In genomic region chr5:3709724-3710348, GRCh38 we compare ENCODE assay signal across 1 cellular context.
A peak's percentile ranks its signal among the peaks of the same experiment; 100 is the strongest.
TF ChIP-seq lines count a peak whose summit lies in the region.

No MANE protein-coding gene starts in this region.

TF ChIP-seq in GM23338, 12 proteins besides CTCF, POLR2A, EP300 and RAD21 (continued from another document):
- TF ChIP-seq, protein P1, sequence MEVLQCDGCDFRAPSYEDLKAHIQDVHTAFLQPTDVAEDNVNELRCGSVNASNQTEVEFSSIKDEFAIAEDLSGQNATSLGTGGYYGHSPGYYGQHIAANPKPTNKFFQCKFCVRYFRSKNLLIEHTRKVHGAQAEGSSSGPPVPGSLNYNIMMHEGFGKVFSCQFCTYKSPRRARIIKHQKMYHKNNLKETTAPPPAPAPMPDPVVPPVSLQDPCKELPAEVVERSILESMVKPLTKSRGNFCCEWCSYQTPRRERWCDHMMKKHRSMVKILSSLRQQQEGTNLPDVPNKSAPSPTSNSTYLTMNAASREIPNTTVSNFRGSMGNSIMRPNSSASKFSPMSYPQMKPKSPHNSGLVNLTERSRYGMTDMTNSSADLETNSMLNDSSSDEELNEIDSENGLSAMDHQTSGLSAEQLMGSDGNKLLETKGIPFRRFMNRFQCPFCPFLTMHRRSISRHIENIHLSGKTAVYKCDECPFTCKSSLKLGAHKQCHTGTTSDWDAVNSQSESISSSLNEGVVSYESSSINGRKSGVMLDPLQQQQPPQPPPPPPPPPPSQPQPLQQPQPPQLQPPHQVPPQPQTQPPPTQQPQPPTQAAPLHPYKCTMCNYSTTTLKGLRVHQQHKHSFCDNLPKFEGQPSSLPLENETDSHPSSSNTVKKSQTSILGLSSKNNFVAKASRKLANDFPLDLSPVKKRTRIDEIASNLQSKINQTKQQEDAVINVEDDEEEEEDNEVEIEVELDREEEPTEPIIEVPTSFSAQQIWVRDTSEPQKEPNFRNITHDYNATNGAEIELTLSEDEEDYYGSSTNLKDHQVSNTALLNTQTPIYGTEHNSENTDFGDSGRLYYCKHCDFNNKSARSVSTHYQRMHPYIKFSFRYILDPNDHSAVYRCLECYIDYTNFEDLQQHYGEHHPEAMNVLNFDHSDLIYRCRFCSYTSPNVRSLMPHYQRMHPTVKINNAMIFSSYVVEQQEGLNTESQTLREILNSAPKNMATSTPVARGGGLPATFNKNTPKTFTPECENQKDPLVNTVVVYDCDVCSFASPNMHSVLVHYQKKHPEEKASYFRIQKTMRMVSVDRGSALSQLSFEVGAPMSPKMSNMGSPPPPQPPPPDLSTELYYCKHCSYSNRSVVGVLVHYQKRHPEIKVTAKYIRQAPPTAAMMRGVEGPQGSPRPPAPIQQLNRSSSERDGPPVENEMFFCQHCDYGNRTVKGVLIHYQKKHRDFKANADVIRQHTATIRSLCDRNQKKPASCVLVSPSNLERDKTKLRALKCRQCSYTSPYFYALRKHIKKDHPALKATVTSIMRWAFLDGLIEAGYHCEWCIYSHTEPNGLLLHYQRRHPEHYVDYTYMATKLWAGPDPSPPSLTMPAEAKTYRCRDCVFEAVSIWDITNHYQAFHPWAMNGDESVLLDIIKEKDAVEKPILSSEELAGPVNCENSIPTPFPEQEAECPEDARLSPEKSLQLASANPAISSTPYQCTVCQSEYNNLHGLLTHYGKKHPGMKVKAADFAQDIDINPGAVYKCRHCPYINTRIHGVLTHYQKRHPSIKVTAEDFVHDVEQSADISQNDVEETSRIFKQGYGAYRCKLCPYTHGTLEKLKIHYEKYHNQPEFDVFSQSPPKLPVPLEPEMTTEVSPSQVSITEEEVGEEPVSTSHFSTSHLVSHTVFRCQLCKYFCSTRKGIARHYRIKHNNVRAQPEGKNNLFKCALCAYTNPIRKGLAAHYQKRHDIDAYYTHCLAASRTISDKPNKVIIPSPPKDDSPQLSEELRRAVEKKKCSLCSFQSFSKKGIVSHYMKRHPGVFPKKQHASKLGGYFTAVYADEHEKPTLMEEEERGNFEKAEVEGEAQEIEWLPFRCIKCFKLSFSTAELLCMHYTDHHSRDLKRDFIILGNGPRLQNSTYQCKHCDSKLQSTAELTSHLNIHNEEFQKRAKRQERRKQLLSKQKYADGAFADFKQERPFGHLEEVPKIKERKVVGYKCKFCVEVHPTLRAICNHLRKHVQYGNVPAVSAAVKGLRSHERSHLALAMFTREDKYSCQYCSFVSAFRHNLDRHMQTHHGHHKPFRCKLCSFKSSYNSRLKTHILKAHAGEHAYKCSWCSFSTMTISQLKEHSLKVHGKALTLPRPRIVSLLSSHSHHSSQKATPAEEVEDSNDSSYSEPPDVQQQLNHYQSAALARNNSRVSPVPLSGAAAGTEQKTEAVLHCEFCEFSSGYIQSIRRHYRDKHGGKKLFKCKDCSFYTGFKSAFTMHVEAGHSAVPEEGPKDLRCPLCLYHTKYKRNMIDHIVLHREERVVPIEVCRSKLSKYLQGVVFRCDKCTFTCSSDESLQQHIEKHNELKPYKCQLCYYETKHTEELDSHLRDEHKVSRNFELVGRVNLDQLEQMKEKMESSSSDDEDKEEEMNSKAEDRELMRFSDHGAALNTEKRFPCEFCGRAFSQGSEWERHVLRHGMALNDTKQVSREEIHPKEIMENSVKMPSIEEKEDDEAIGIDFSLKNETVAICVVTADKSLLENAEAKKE (CRISPR knock-in tag; IDR thresholded peaks at IDR 0.05), result 0 out of 2 replicates have a peak, but pooled peaks have one; percentile 34
